ENCODE assay signal across 1 cellular context in the genomic region with DNA sequence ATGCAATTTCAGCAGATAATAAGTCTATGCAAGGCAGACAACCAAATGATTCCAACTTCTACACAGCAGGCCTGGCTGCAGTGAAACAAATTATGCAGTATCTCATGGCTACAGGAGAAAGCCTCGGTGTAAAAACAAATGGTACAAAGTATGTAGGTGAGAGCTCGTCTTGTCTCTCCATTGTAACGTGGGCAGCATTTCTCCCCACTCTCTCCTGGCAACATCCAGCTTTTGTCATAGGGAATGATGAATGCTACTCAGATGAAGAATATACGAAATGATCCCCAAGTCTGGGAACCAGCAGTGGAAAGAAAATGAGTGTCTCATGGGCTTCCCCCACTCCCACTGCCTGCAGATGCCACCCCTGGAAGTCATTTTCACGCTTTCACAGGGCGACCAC.
TF ChIP-seq lines count a peak whose summit lies in the region.

No MANE protein-coding gene starts in this region.

TF ChIP-seq in HepG2, 621 proteins besides CTCF, POLR2A, EP300 and RAD21:
- TF ChIP-seq, protein P1, sequence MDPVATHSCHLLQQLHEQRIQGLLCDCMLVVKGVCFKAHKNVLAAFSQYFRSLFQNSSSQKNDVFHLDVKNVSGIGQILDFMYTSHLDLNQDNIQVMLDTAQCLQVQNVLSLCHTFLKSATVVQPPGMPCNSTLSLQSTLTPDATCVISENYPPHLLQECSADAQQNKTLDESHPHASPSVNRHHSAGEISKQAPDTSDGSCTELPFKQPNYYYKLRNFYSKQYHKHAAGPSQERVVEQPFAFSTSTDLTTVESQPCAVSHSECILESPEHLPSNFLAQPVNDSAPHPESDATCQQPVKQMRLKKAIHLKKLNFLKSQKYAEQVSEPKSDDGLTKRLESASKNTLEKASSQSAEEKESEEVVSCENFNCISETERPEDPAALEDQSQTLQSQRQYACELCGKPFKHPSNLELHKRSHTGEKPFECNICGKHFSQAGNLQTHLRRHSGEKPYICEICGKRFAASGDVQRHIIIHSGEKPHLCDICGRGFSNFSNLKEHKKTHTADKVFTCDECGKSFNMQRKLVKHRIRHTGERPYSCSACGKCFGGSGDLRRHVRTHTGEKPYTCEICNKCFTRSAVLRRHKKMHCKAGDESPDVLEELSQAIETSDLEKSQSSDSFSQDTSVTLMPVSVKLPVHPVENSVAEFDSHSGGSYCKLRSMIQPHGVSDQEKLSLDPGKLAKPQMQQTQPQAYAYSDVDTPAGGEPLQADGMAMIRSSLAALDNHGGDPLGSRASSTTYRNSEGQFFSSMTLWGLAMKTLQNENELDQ (CRISPR knock-in tag; IDR thresholded peaks at IDR 0.05; ENCODE audit: borderline replicate concordance), result no peak
- TF ChIP-seq IRX3 (CRISPR knock-in tag; IDR thresholded peaks at IDR 0.05; ENCODE audit: borderline replicate concordance, low read depth) (no peak), ZNF737 (CRISPR knock-in tag; IDR thresholded peaks at IDR 0.05; ENCODE audit: borderline replicate concordance) (no peak), ZNF776 (CRISPR knock-in tag; IDR thresholded peaks at IDR 0.05) (no peak), BRCA1 (CRISPR knock-in tag; IDR thresholded peaks at IDR 0.05) (no peak), RXRA (CRISPR knock-in tag; IDR thresholded peaks at IDR 0.05) (no peak), HIVEP1 (CRISPR knock-in tag; IDR thresholded peaks at IDR 0.05) (no peak), ZBTB21 (CRISPR knock-in tag; IDR thresholded peaks at IDR 0.05) (no peak), SNRNP70 (IDR thresholded peaks at IDR 0.05; ENCODE audit: low read depth, low read length) (no peak), SMARCC2 (IDR thresholded peaks at IDR 0.05) (no peak), PRPF4 (IDR thresholded peaks at IDR 0.05; ENCODE audit: low read depth, low read length, poor library complexity, severe bottlenecking) (no peak), ZNF10 (CRISPR knock-in tag; IDR thresholded peaks at IDR 0.05; ENCODE audit: borderline replicate concordance, low read depth) (no peak), SNAI1 (CRISPR knock-in tag; IDR thresholded peaks at IDR 0.05; ENCODE audit: borderline replicate concordance) (no peak)
- TF ChIP-seq, protein P2, sequence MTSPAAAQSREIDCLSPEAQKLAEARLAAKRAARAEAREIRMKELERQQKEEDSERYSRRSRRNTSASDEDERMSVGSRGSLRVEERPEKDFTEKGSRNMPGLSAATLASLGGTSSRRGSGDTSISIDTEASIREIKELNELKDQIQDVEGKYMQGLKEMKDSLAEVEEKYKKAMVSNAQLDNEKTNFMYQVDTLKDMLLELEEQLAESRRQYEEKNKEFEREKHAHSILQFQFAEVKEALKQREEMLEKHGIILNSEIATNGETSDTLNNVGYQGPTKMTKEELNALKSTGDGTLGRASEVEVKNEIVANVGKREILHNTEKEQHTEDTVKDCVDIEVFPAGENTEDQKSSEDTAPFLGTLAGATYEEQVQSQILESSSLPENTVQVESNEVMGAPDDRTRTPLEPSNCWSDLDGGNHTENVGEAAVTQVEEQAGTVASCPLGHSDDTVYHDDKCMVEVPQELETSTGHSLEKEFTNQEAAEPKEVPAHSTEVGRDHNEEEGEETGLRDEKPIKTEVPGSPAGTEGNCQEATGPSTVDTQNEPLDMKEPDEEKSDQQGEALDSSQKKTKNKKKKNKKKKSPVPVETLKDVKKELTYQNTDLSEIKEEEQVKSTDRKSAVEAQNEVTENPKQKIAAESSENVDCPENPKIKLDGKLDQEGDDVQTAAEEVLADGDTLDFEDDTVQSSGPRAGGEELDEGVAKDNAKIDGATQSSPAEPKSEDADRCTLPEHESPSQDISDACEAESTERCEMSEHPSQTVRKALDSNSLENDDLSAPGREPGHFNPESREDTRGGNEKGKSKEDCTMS (CRISPR knock-in tag; conservative IDR thresholded peaks at IDR 0.05), result no peak
- TF ChIP-seq, protein P3, sequence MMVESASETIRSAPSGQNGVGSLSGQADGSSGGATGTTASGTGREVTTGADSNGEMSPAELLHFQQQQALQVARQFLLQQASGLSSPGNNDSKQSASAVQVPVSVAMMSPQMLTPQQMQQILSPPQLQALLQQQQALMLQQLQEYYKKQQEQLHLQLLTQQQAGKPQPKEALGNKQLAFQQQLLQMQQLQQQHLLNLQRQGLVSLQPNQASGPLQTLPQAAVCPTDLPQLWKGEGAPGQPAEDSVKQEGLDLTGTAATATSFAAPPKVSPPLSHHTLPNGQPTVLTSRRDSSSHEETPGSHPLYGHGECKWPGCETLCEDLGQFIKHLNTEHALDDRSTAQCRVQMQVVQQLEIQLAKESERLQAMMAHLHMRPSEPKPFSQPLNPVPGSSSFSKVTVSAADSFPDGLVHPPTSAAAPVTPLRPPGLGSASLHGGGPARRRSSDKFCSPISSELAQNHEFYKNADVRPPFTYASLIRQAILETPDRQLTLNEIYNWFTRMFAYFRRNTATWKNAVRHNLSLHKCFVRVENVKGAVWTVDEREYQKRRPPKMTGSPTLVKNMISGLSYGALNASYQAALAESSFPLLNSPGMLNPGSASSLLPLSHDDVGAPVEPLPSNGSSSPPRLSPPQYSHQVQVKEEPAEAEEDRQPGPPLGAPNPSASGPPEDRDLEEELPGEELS (CRISPR knock-in tag; IDR thresholded peaks at IDR 0.05), result no peak
- TF ChIP-seq, protein P4, sequence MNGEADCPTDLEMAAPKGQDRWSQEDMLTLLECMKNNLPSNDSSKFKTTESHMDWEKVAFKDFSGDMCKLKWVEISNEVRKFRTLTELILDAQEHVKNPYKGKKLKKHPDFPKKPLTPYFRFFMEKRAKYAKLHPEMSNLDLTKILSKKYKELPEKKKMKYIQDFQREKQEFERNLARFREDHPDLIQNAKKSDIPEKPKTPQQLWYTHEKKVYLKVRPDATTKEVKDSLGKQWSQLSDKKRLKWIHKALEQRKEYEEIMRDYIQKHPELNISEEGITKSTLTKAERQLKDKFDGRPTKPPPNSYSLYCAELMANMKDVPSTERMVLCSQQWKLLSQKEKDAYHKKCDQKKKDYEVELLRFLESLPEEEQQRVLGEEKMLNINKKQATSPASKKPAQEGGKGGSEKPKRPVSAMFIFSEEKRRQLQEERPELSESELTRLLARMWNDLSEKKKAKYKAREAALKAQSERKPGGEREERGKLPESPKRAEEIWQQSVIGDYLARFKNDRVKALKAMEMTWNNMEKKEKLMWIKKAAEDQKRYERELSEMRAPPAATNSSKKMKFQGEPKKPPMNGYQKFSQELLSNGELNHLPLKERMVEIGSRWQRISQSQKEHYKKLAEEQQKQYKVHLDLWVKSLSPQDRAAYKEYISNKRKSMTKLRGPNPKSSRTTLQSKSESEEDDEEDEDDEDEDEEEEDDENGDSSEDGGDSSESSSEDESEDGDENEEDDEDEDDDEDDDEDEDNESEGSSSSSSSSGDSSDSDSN (CRISPR knock-in tag; IDR thresholded peaks at IDR 0.05), result no peak
- TF ChIP-seq, protein P5, sequence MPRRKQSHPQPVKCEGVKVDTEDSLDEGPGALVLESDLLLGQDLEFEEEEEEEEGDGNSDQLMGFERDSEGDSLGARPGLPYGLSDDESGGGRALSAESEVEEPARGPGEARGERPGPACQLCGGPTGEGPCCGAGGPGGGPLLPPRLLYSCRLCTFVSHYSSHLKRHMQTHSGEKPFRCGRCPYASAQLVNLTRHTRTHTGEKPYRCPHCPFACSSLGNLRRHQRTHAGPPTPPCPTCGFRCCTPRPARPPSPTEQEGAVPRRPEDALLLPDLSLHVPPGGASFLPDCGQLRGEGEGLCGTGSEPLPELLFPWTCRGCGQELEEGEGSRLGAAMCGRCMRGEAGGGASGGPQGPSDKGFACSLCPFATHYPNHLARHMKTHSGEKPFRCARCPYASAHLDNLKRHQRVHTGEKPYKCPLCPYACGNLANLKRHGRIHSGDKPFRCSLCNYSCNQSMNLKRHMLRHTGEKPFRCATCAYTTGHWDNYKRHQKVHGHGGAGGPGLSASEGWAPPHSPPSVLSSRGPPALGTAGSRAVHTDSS (CRISPR knock-in tag; conservative IDR thresholded peaks at IDR 0.05), result no peak
